In the genomic region with DNA sequence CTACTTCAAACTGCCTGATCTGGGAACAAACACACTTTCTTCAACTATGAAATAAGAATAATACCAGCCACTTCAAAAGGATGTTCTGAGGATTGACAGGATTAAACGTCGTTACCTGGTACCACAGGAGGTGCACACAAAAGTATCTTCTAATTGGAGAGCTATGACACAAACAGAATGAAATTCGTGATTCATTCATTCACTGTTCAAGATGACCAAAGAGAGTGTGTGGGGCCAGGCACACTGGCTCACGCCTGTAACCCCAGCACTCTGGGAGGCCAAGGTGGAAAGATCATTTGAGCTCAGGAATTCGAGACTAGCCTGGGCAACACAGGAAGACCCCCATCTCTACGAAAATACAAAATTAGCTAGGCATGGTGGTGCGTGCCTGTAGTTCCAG, we compare ENCODE assay signal across 29 cellular contexts. TPM values are rescaled to one million over a fixed set of nuclear protein-coding genes. Genes with fewer than 3 reads are reported as not detected.
"Had no signal": no experiment of that assay in that cellular context is flagged by ENCODE, and none has a peak within 500 bp of the region (broad histone marks: within the 10 kb centered on the region; RNA-seq: fewer than 3 reads in every experiment).

No MANE protein-coding gene starts in this region.

- H3K27ac ChIP-seq: KMS-11, WERI-Rb-1 had no signal

- FAIRE-seq: bronchial epithelial cell had no signal

- H3K36me3 ChIP-seq: WERI-Rb-1 had no signal

- H3K27me3 Mint-ChIP-seq: activated CD4-positive, alpha-beta T cell treated with anti-CD3 and anti-CD28 coated beads, Interleukin-2, amount 10 ng/mL, durations not matched to agents 7 days and 5 days; activated naive CD8-positive, alpha-beta T cell; activated naive CD8-positive, alpha-beta T cell treated with anti-CD3 and anti-CD28 coated beads, Interleukin-2, amount 50 U/mL, for 24 hours; activated T-cell treated with anti-CD3 and anti-CD28 coated beads, Interleukin-2, amount 50 U/mL, for 24 hours had no signal

- ATAC-seq: activated CD8-positive, alpha-beta T cell treated with anti-CD3 and anti-CD28 coated beads, Interleukin-2, amount 10 ng/mL, durations not matched to agents 7 days and 5 days; activated naive CD8-positive, alpha-beta T cell treated with anti-CD3 and anti-CD28 coated beads, Interleukin-2, amount 50 U/mL, for 24 hours; Panc1 had no signal

- H3K4me3 Mint-ChIP-seq: activated CD4-positive, alpha-beta T cell treated with anti-CD3 and anti-CD28 coated beads, Interleukin-2, amount 10 ng/mL, durations not matched to agents 7 days and 5 days; activated CD8-positive, alpha-beta T cell treated with anti-CD3 and anti-CD28 coated beads, Interleukin-2, amount 10 ng/mL, durations not matched to agents 7 days and 5 days; activated naive CD4-positive, alpha-beta T cell treated with anti-CD3 and anti-CD28 coated beads for 36 hours; activated naive CD8-positive, alpha-beta T cell; activated naive CD8-positive, alpha-beta T cell treated with anti-CD3 and anti-CD28 coated beads, Interleukin-2, amount 50 U/mL, for 24 hours; activated T-cell treated with anti-CD3 and anti-CD28 coated beads, Interleukin-2, amount 50 U/mL, for 24 hours had no signal

- DNase-seq: activated CD4-positive, alpha-beta T cell treated with anti-CD3 and anti-CD28 coated beads, Interleukin-2, amount 10 ng/mL, durations not matched to agents 7 days and 5 days; activated CD4-positive, alpha-beta T cell treated with anti-CD3 and anti-CD28 coated beads, Interleukin-2, amount 50 U/mL, for 48 hours; activated CD4-positive, CD25-positive, alpha-beta regulatory T cell; activated CD8-positive, alpha-beta T cell treated with anti-CD3 and anti-CD28 coated beads, Interleukin-2, amount 10 ng/mL, durations not matched to agents 7 days and 5 days; activated gamma-delta T cell; activated naive CD4-positive, alpha-beta T cell treated with anti-CD3 and anti-CD28 coated beads for 36 hours; activated naive CD8-positive, alpha-beta T cell treated with anti-CD3 and anti-CD28 coated beads, Interleukin-2, amount 50 U/mL, for 24 hours; activated T-cell treated with anti-CD3 and anti-CD28 coated beads, Interleukin-2, amount 50 U/mL, for 24 hours; anterior cingulate cortex; central memory CD4-positive, alpha-beta T cell; NCI-H1092 treated with DMSO at 0.1 percent for 48 hours; NCI-H146; NCI-H2029 treated with DMSO at 0.1 percent for 48 hours; NCI-H2107; NCI-H2171; NCI-H446; NCI-H510A treated with DMSO at 0.1 percent for 48 hours; NCI-H69; Right ventricle myocardium superior; RPMI8226; SW 1271; T1000; WERI-Rb-1 had no signal

- H3K27ac Mint-ChIP-seq: activated CD4-positive, alpha-beta T cell treated with anti-CD3 and anti-CD28 coated beads, Interleukin-2, amount 10 ng/mL, durations not matched to agents 7 days and 5 days; activated CD8-positive, alpha-beta T cell treated with anti-CD3 and anti-CD28 coated beads, Interleukin-2, amount 10 ng/mL, durations not matched to agents 7 days and 5 days; activated naive CD4-positive, alpha-beta T cell treated with anti-CD3 and anti-CD28 coated beads for 36 hours; activated naive CD8-positive, alpha-beta T cell; activated naive CD8-positive, alpha-beta T cell treated with anti-CD3 and anti-CD28 coated beads, Interleukin-2, amount 50 U/mL, for 24 hours; activated T-cell treated with anti-CD3 and anti-CD28 coated beads, Interleukin-2, amount 50 U/mL, for 24 hours; activated T-helper 2 cell treated with anti-CD3 and anti-CD28 coated beads, Interferon-gamma antibody, Interleukin-2, Interleukin-4, amounts not matched to agents 10 μg/mL and 5 μg/mL and 100 μg/mL, durations not matched to agents 14 hours and 24 hours and 36 hours had no signal

RNA-seq across cellular contexts. Expression of a gene that starts 50.9 kb away (rescaled TPM):
- total RNA-seq: LHCN-M2 had no signal
